In the genomic region with DNA sequence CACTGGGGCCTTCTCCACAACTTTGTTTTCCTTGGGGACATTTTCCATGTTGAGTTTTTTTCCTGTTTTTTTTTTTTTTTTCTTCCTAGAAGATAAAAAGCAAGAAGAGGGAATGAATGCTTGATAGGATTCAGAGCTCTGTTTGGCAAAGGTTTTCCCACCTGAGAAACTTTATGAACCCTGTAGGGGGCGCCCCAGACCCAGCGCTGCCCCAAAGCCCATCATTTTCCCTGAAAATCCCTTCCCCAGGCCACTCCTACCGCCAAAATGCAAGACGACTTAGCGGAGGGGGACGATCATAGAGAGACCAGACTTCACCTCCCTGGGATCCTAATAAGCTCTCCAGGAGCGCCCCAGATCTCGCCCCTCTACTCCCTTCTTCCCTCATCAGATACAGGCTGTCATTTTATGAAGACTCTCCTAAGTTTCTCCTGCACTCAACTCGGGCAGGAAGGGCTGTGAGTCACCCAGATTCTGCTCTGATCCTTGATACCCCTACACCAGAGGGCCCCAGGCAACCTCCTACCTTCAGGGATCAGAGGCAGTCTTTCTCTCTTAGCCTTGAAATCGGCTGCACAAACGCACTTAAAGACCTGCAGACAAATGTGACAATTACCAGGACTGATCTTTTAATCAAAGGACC, we compare ENCODE assay signal across 9 cellular contexts. TPM values are rescaled to one million over a fixed set of nuclear protein-coding genes. Genes with fewer than 3 reads are reported as not detected.
DNase-seq lines count a peak whose midpoint lies in the region; ATAC-seq, FAIRE-seq and TF ChIP-seq lines count a peak whose summit lies in the region.
"Had no signal": no experiment of that assay in that cellular context is flagged by ENCODE, and none has a peak within 500 bp of the region (broad histone marks: within the 10 kb centered on the region; RNA-seq: fewer than 3 reads in every experiment).

No MANE protein-coding gene starts in this region.

- no peak for FAIRE-seq in D721Med (lab: Jason Lieb, UNC)

- TF ChIP-seq CTCF in D721Med (IDR thresholded peaks at IDR 0.05; ENCODE audit: insufficient read depth, missing control alignments): peak; percentile 7

- peaks cover 3% of the 10 kb centered on the region for H3K27me3 Mint-ChIP-seq in IgD-negative memory B cell
- H3K27me3 Mint-ChIP-seq in naive thymus-derived CD8-positive, alpha-beta T cell: peaks cover 0 to 2% (median 0%) of the 10 kb centered on the region in 5 donors

- peak in 1 of 2 donors; percentile 13 for ATAC-seq in naive thymus-derived CD8-positive, alpha-beta T cell
- ATAC-seq in HG03469 (IDR thresholded peaks at IDR 0.05; ENCODE audit: unreplicated experiment): no peak

- no peaks in the 10 kb centered on the region for H3K9me3 Mint-ChIP-seq in IgD-negative memory B cell
- H3K9me3 Mint-ChIP-seq in naive thymus-derived CD8-positive, alpha-beta T cell: no peaks in the 10 kb centered on the region

- H3K4me3 Mint-ChIP-seq in IgD-negative memory B cell: peak overlapping the region; percentile 93 to 98 (median 96)
- H3K4me3 Mint-ChIP-seq in naive thymus-derived CD8-positive, alpha-beta T cell: peak overlapping the region; percentile 92 to 99 (median 98)

- H3K4me1 Mint-ChIP-seq in IgD-negative memory B cell: peaks cover 0 to 8% (median 3%) of the 10 kb centered on the region in 3 donors
- H3K4me1 Mint-ChIP-seq in naive thymus-derived CD8-positive, alpha-beta T cell: peaks cover 8 to 19% (median 15%) of the 10 kb centered on the region in 4 donors

- POLR2A ChIA-PET in naive thymus-derived CD8-positive, alpha-beta T cell (lab: Charles Lee): no interaction called here

- H3K36me3 Mint-ChIP-seq in IgD-negative memory B cell: no peaks in the 10 kb centered on the region
- peaks cover 0 to 5% (median 4%) of the 10 kb centered on the region in 3 donors for H3K36me3 Mint-ChIP-seq in naive thymus-derived CD8-positive, alpha-beta T cell

- DNase-seq in D721Med (ENCODE audit: insufficient read length, low spot score) (no peak), NCI-H2029 treated with DMSO at 0.1 percent for 48 hours (lab: John Stamatoyannopoulos, UW) (no peak), hepatic stellate cell (ENCODE audit: low spot score) (no peak), germinal center (ENCODE audit: low spot score) (no peak)
- peak; percentile 62 for DNase-seq in activated effector memory CD4-positive, alpha-beta T cell treated with anti-CD3 and anti-CD28 coated beads, Interleukin-2, amount 50 U/mL, for 16 hours
- peak in 6 of 10 donors; percentile 1 to 16 (median 4) for DNase-seq in naive thymus-derived CD8-positive, alpha-beta T cell

- H3K27ac Mint-ChIP-seq in IgD-negative memory B cell: no peak overlapping the region
- H3K27ac Mint-ChIP-seq in naive thymus-derived CD8-positive, alpha-beta T cell: peak overlapping the region; percentile 79 to 99 (median 98)

RNA-seq across cellular contexts. Expression of gene BEX5, which starts 1.4 kb away (rescaled TPM):
- polyA plus RNA-seq in IgD-negative memory B cell: 2.0 TPM
- 1 to 10 TPM; 4.9 to 9.2 TPM for total RNA-seq in naive thymus-derived CD8-positive, alpha-beta T cell
- polyA plus RNA-seq in naive thymus-derived CD8-positive, alpha-beta T cell: 10 to 100 TPM in 1 of 3 donors, 1 to 10 TPM in 2; 9.6 to 11.1 (median 9.9) TPM
- total RNA-seq: fibroblast of villous mesenchyme had no signal

RNA-seq across cellular contexts. Expression of gene TCEAL6, which starts 12.1 kb away (rescaled TPM):
- polyA plus RNA-seq in IgD-negative memory B cell: not detected
- not detected for total RNA-seq in naive thymus-derived CD8-positive, alpha-beta T cell
- not detected for polyA plus RNA-seq in naive thymus-derived CD8-positive, alpha-beta T cell
- total RNA-seq: fibroblast of villous mesenchyme had no signal

RNA-seq across cellular contexts. Expression of gene TCEAL2, which starts 28.9 kb away (rescaled TPM):
- not detected for polyA plus RNA-seq in IgD-negative memory B cell
- total RNA-seq in naive thymus-derived CD8-positive, alpha-beta T cell: 1 to 10 TPM; 1.6 TPM
- polyA plus RNA-seq in naive thymus-derived CD8-positive, alpha-beta T cell: 1 to 10 TPM in 2 of 3 donors, under 1 TPM in 1; 0.95 to 1.8 (median 1.4) TPM
- total RNA-seq: fibroblast of villous mesenchyme had no signal

Comparison
In these comparisons a context has a peak if more than half of its experiments do, and no peak if none do; other contexts are left out.
1. DNase-seq: peak in activated effector memory CD4-positive, alpha-beta T cell treated with anti-CD3 and anti-CD28 coated beads, Interleukin-2, amount 50 U/mL, for 16 hours (single experiment) and naive thymus-derived CD8-positive, alpha-beta T cell (6 of 10); none in D721Med (single experiment), NCI-H2029 treated with DMSO at 0.1 percent for 48 hours (single experiment), hepatic stellate cell (single experiment) and germinal center (single experiment).
2. H3K27ac Mint-ChIP-seq: peak in naive thymus-derived CD8-positive, alpha-beta T cell (10 of 10); none in IgD-negative memory B cell (0 of 3).